1 cellular context compared by ENCODE assay signal in genomic region chr15:27449940-27450339, GRCh38.
TF ChIP-seq lines count a peak whose summit lies in the region.

No MANE protein-coding gene starts in this region.

TF ChIP-seq in SK-N-SH, 30 proteins besides CTCF, POLR2A, EP300 and RAD21 (continued from another document):
- no peak for TF ChIP-seq ZBTB33 (IDR thresholded peaks at IDR 0.05; ENCODE audit: borderline replicate concordance, low read depth)
- TF ChIP-seq ELF1 (IDR thresholded peaks at IDR 0.05), result no peak
- TF ChIP-seq RCOR1 (IDR thresholded peaks at IDR 0.05; ENCODE audit: low read length), result no peak
- no peak for TF ChIP-seq TCF12 (IDR thresholded peaks at IDR 0.05)
- TF ChIP-seq FOSL2 (IDR thresholded peaks at IDR 0.05; ENCODE audit: borderline replicate concordance, low read depth), result no peak
- no peak for TF ChIP-seq TAF1 (IDR thresholded peaks at IDR 0.05; ENCODE audit: borderline replicate concordance, low read depth, low read length)
- no peak for TF ChIP-seq IRF3 (IDR thresholded peaks at IDR 0.05; ENCODE audit: low read depth, low read length)
- TF ChIP-seq PBX3 (IDR thresholded peaks at IDR 0.05), result no peak
- TF ChIP-seq NRF1 (IDR thresholded peaks at IDR 0.05; ENCODE audit: low read depth, low read length), result no peak
- TF ChIP-seq EZH2phosphoT487 (IDR thresholded peaks at IDR 0.05; ENCODE audit: borderline replicate concordance, low read depth), result no peak
- TF ChIP-seq GATA2 (CRISPR knock-in tag; IDR thresholded peaks at IDR 0.05), result no peak
- TF ChIP-seq TEAD4 (IDR thresholded peaks at IDR 0.05; ENCODE audit: borderline replicate concordance, insufficient read depth), result no peak
- no peak for TF ChIP-seq POLR2AphosphoS5 (IDR thresholded peaks at IDR 0.05; ENCODE audit: low read depth, low read length)
